Comparison of ENCODE assay signal across 1 cellular context in the genomic region with DNA sequence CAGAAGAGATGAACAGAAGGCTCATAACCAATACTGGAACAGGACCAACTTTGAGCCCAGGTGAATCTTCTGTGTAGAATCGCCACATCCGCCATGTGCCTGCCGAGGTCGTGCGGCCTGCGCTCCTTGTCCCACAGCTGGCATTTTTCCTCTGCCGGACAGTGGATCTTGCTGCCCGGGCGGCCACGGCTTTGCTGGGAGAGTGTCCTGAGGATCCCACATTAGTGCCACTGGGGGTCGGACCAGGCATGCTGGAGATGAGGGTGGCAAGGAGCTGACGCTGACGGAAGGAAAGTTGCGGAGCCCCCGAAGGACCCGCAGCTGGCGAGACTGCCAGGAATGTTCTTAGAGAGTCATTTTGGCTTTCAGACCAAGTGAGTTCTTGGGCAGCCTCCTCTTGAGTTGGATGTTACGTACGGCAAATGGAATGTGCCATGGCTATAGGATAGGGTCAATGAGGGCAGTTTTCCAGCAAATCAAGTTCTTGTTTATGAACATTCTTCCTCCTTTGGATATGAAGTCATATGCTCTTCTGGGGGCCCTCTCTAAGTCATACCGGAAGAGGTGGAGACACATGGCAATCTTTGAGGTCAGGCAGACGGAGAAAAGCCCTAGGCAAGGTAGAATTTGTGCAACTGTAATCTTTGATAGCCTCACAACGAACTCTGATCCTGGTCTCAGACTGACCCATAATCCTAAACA.
TF ChIP-seq lines count a peak whose summit lies in the region.

No MANE protein-coding gene starts in this region.

TF ChIP-seq in H1, 55 proteins besides CTCF, POLR2A, EP300 and RAD21 (continued from another document):
- TF ChIP-seq, protein P1, sequence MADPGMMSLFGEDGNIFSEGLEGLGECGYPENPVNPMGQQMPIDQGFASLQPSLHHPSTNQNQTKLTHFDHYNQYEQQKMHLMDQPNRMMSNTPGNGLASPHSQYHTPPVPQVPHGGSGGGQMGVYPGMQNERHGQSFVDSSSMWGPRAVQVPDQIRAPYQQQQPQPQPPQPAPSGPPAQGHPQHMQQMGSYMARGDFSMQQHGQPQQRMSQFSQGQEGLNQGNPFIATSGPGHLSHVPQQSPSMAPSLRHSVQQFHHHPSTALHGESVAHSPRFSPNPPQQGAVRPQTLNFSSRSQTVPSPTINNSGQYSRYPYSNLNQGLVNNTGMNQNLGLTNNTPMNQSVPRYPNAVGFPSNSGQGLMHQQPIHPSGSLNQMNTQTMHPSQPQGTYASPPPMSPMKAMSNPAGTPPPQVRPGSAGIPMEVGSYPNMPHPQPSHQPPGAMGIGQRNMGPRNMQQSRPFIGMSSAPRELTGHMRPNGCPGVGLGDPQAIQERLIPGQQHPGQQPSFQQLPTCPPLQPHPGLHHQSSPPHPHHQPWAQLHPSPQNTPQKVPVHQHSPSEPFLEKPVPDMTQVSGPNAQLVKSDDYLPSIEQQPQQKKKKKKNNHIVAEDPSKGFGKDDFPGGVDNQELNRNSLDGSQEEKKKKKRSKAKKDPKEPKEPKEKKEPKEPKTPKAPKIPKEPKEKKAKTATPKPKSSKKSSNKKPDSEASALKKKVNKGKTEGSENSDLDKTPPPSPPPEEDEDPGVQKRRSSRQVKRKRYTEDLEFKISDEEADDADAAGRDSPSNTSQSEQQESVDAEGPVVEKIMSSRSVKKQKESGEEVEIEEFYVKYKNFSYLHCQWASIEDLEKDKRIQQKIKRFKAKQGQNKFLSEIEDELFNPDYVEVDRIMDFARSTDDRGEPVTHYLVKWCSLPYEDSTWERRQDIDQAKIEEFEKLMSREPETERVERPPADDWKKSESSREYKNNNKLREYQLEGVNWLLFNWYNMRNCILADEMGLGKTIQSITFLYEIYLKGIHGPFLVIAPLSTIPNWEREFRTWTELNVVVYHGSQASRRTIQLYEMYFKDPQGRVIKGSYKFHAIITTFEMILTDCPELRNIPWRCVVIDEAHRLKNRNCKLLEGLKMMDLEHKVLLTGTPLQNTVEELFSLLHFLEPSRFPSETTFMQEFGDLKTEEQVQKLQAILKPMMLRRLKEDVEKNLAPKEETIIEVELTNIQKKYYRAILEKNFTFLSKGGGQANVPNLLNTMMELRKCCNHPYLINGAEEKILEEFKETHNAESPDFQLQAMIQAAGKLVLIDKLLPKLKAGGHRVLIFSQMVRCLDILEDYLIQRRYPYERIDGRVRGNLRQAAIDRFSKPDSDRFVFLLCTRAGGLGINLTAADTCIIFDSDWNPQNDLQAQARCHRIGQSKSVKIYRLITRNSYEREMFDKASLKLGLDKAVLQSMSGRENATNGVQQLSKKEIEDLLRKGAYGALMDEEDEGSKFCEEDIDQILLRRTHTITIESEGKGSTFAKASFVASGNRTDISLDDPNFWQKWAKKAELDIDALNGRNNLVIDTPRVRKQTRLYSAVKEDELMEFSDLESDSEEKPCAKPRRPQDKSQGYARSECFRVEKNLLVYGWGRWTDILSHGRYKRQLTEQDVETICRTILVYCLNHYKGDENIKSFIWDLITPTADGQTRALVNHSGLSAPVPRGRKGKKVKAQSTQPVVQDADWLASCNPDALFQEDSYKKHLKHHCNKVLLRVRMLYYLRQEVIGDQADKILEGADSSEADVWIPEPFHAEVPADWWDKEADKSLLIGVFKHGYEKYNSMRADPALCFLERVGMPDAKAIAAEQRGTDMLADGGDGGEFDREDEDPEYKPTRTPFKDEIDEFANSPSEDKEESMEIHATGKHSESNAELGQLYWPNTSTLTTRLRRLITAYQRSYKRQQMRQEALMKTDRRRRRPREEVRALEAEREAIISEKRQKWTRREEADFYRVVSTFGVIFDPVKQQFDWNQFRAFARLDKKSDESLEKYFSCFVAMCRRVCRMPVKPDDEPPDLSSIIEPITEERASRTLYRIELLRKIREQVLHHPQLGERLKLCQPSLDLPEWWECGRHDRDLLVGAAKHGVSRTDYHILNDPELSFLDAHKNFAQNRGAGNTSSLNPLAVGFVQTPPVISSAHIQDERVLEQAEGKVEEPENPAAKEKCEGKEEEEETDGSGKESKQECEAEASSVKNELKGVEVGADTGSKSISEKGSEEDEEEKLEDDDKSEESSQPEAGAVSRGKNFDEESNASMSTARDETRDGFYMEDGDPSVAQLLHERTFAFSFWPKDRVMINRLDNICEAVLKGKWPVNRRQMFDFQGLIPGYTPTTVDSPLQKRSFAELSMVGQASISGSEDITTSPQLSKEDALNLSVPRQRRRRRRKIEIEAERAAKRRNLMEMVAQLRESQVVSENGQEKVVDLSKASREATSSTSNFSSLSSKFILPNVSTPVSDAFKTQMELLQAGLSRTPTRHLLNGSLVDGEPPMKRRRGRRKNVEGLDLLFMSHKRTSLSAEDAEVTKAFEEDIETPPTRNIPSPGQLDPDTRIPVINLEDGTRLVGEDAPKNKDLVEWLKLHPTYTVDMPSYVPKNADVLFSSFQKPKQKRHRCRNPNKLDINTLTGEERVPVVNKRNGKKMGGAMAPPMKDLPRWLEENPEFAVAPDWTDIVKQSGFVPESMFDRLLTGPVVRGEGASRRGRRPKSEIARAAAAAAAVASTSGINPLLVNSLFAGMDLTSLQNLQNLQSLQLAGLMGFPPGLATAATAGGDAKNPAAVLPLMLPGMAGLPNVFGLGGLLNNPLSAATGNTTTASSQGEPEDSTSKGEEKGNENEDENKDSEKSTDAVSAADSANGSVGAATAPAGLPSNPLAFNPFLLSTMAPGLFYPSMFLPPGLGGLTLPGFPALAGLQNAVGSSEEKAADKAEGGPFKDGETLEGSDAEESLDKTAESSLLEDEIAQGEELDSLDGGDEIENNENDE (IDR thresholded peaks at IDR 0.05; ENCODE audit: insufficient replicate concordance, low read length): no peak
- TF ChIP-seq, protein P2, sequence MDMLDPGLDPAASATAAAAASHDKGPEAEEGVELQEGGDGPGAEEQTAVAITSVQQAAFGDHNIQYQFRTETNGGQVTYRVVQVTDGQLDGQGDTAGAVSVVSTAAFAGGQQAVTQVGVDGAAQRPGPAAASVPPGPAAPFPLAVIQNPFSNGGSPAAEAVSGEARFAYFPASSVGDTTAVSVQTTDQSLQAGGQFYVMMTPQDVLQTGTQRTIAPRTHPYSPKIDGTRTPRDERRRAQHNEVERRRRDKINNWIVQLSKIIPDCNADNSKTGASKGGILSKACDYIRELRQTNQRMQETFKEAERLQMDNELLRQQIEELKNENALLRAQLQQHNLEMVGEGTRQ (IDR thresholded peaks at IDR 0.05; ENCODE audit: low read length): no peak
TF ChIP-seq in H1: peak in this region for 0.
